15 cellular contexts compared by ENCODE assay signal in genomic region chr4:120915311-120915710, GRCh38. TPM values are rescaled to one million over a fixed set of nuclear protein-coding genes. Genes with fewer than 3 reads are reported as not detected.
DNase-seq lines count a peak whose midpoint lies in the region; ATAC-seq and TF ChIP-seq lines count a peak whose summit lies in the region.
"Had no signal": no experiment of that assay in that cellular context is flagged by ENCODE, and none has a peak within 500 bp of the region (broad histone marks: within the 10 kb centered on the region; RNA-seq: fewer than 3 reads in every experiment).

No MANE protein-coding gene starts in this region.

- ATAC-seq in WTC11, result no peak
- ATAC-seq in GM19395 (IDR thresholded peaks at IDR 0.05; ENCODE audit: unreplicated experiment), result no peak
- ATAC-seq: A549, Right ventricle myocardium inferior had no signal

- POLR2A ChIA-PET in WTC11 (lab: Charles Lee), result no interaction called here

- TF ChIP-seq CTCF in WTC11 (IDR thresholded peaks at IDR 0.05), result no peak
- no peak for TF ChIP-seq CTCF in neural crest cell (conservative IDR thresholded peaks at IDR 0.05)

- CTCF ChIA-PET in WTC11 (lab: Charles Lee), result no interaction called here

- H3K4me3 Mint-ChIP-seq in WTC11 (no peak overlapping the region), neural crest cell (no peak overlapping the region)
- H3K4me3 Mint-ChIP-seq: CD8-positive, alpha-beta memory T cell had no signal

- H3K4me1 Mint-ChIP-seq in WTC11, result peaks cover 60% of the 10 kb centered on the region
- peaks cover 28% of the 10 kb centered on the region for H3K4me1 Mint-ChIP-seq in neural crest cell
- H3K4me1 Mint-ChIP-seq: CD8-positive, alpha-beta memory T cell had no signal

- H3K27ac ChIP-seq in caudate nucleus (ENCODE audit: low read depth, low read length), result no peak overlapping the region
- H3K27ac ChIP-seq: A549; BLaER1 treated with 17β-estradiol and CSF1 and Interleukin-3, amounts not matched to agents 10 nM and 100 nM; Peyer's patch; SK-N-MC had no signal

- H3K27ac Mint-ChIP-seq in WTC11 (peak overlapping the region; percentile 26), neural crest cell (ENCODE audit: unreplicated experiment) (peak overlapping the region; percentile 76)
- H3K27ac Mint-ChIP-seq: CD8-positive, alpha-beta memory T cell had no signal

- H3K27me3 Mint-ChIP-seq in WTC11 (ENCODE audit: low read depth) (no peaks in the 10 kb centered on the region), neural crest cell (ENCODE audit: low read depth) (no peaks in the 10 kb centered on the region)

- H3K9me3 Mint-ChIP-seq in WTC11 (no peaks in the 10 kb centered on the region), neural crest cell (no peaks in the 10 kb centered on the region)
- H3K9me3 Mint-ChIP-seq: CD8-positive, alpha-beta memory T cell had no signal

- H3K36me3 Mint-ChIP-seq in WTC11 (peaks cover 11% of the 10 kb centered on the region), neural crest cell (ENCODE audit: low read depth) (no peaks in the 10 kb centered on the region)
- H3K36me3 Mint-ChIP-seq: CD8-positive, alpha-beta memory T cell had no signal

- DNase-seq in NCI-H748 (lab: John Stamatoyannopoulos, UW; ENCODE audit: unreplicated experiment) (peak; percentile 2), NCI-H748 treated with DMSO at 0.1 percent for 48 hours (lab: John Stamatoyannopoulos, UW) (no peak), WTC11 (ENCODE audit: low spot score) (no peak), neural crest cell (ENCODE audit: low read depth, low spot score) (no peak), caudate nucleus (lab: John Stamatoyannopoulos, UW) (no peak), NCI-H128 (lab: John Stamatoyannopoulos, UW; ENCODE audit: unreplicated experiment) (no peak)
- DNase-seq: CD8-positive, alpha-beta memory T cell; NCI-H2081 treated with DMSO at 0.1 percent for 48 hours; NCI-H226; Peyer's patch had no signal

TF ChIP-seq in WTC11, 78 proteins besides CTCF, POLR2A, EP300 and RAD21:
- no peak for TF ChIP-seq JAZF1 (CRISPR knock-in tag; IDR thresholded peaks at IDR 0.05)
- no peak for TF ChIP-seq NFE2L1 (CRISPR knock-in tag; IDR thresholded peaks at IDR 0.05)
- TF ChIP-seq FOXP1 (CRISPR knock-in tag; IDR thresholded peaks at IDR 0.05; ENCODE audit: borderline replicate concordance), result no peak
- TF ChIP-seq ARID4B (CRISPR knock-in tag; IDR thresholded peaks at IDR 0.05; ENCODE audit: borderline replicate concordance), result no peak
- no peak for TF ChIP-seq ZBTB21 (CRISPR knock-in tag; IDR thresholded peaks at IDR 0.05; ENCODE audit: borderline replicate concordance)
- TF ChIP-seq AR (CRISPR knock-in tag; IDR thresholded peaks at IDR 0.05), result no peak

RNA-seq across cellular contexts. Expression of gene PRDM5, which starts 7.2 kb away (rescaled TPM):
- total RNA-seq in WTC11 (2021) (31.3 to 47.0 TPM (median 32.5 TPM) in 3 replicates), neural crest cell (18.1 and 21.9 TPM in 2 replicates)
